ENCODE assay signal across 17 cellular contexts in the genomic region with DNA sequence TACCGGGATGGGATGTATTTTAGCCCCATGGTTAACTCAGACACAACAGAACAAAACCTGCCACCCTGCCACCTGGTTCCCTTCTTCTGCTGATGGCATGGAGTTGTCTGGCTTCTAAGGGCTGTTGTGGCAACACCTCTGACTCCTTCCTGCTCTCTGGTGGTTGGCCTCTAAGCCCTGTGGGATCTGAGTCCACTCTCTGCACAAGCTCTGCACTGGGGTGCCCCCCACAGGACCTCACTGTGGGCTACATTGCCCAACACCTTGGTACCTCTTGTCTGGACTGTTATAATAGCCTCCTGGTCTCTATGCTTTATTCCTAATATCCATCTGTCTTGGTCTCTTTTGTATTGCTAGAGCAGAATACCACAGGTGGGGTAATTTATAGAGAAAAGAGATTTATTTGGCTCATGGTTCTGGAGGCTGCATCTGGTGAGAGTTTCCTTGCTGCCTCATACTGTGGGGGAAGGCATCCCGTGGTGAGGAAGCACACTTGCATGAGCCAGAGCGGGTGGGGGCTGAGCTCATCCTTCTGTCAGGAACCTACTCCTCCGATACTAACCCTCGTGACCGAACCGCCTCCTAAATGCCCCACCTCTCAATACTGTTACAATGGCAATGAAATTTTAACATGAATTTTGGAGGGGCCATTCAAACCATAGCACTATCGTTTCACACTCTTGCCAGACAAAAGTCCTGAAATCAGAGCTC.
DNase-seq lines count a peak whose midpoint lies in the region; ATAC-seq lines count a peak whose summit lies in the region.
"Had no signal": no experiment of that assay in that cellular context is flagged by ENCODE, and none has a peak within 500 bp of the region (broad histone marks: within the 10 kb centered on the region; RNA-seq: fewer than 3 reads in every experiment).

No MANE protein-coding gene starts in this region.

- H3K4me3 ChIP-seq in adipocyte (ENCODE audit: low read length): peak overlapping the region; percentile 17
- H3K4me3 ChIP-seq in aorta (ENCODE audit: low read length in 2 of 2): no peak overlapping the region

- no peak overlapping the region for H3K27ac Mint-ChIP-seq in activated T-helper 2 cell treated with anti-CD3 and anti-CD28 coated beads, Interferon-gamma antibody, Interleukin-2, Interleukin-4, amounts not matched to agents 10 μg/mL and 5 μg/mL and 100 μg/mL, durations not matched to agents 14 hours and 24 hours and 36 hours

- H3K9me3 ChIP-seq in adipocyte (ENCODE audit: control insufficient read depth, low read length) (no peaks in the 10 kb centered on the region), aorta (ENCODE audit: control insufficient read depth, low read length) (peaks cover 1% of the 10 kb centered on the region)

- ATAC-seq in aorta (ENCODE audit: low FRiP score) (peak; percentile 35), GM19035 (IDR thresholded peaks at IDR 0.05; ENCODE audit: unreplicated experiment) (no peak), GM19395 (IDR thresholded peaks at IDR 0.05; ENCODE audit: unreplicated experiment) (no peak)

- no peaks in the 10 kb centered on the region for H3K36me3 Mint-ChIP-seq in activated T-helper 2 cell treated with anti-CD3 and anti-CD28 coated beads, Interferon-gamma antibody, Interleukin-2, Interleukin-4, amounts not matched to agents 10 μg/mL and 5 μg/mL and 100 μg/mL, durations not matched to agents 14 hours and 24 hours and 36 hours (ENCODE audit: low read depth)

- no peaks in the 10 kb centered on the region for H3K36me3 ChIP-seq in adipocyte (ENCODE audit: control insufficient read depth, insufficient read depth, low read length, severe bottlenecking)
- no peaks in the 10 kb centered on the region for H3K36me3 ChIP-seq in aorta (ENCODE audit: control insufficient read depth in 1 of 2, insufficient read depth in 2 of 2, low read length in 1 of 2)

- peaks cover 3% of the 10 kb centered on the region for H3K9me3 Mint-ChIP-seq in activated T-helper 2 cell treated with anti-CD3 and anti-CD28 coated beads, Interferon-gamma antibody, Interleukin-2, Interleukin-4, amounts not matched to agents 10 μg/mL and 5 μg/mL and 100 μg/mL, durations not matched to agents 14 hours and 24 hours and 36 hours

- H3K27me3 Mint-ChIP-seq in activated T-helper 2 cell treated with anti-CD3 and anti-CD28 coated beads, Interferon-gamma antibody, Interleukin-2, Interleukin-4, amounts not matched to agents 10 μg/mL and 5 μg/mL and 100 μg/mL, durations not matched to agents 14 hours and 24 hours and 36 hours (ENCODE audit: low read depth): no peaks in the 10 kb centered on the region

- no peak overlapping the region for H3K4me3 Mint-ChIP-seq in activated T-helper 2 cell treated with anti-CD3 and anti-CD28 coated beads, Interferon-gamma antibody, Interleukin-2, Interleukin-4, amounts not matched to agents 10 μg/mL and 5 μg/mL and 100 μg/mL, durations not matched to agents 14 hours and 24 hours and 36 hours (ENCODE audit: low read depth)

- intact Hi-C loops in aorta (cut with DNase I): no loop called here
- intact Hi-C loops in activated T-helper 2 cell treated with anti-CD3 and anti-CD28 coated beads, Interferon-gamma antibody, Interleukin-2, Interleukin-4, amounts not matched to agents 10 μg/mL and 5 μg/mL and 100 μg/mL, durations not matched to agents 14 hours and 24 hours and 36 hours (cut with micrococcal nuclease): no loop called here

- H3K27me3 ChIP-seq in adipocyte (replicated peaks; ENCODE audit: control insufficient read depth, insufficient read depth, low read length) (no peaks in the 10 kb centered on the region), aorta (ENCODE audit: control insufficient read depth in 1 of 2, insufficient read depth in 2 of 2, low read length in 1 of 2) (no peaks in the 10 kb centered on the region)

- H3K27ac ChIP-seq in aorta (ENCODE audit: low read depth in 1 of 2, low read length in 2 of 2): no peak overlapping the region
- H3K27ac ChIP-seq: C4-2B had no signal

- H3K4me1 ChIP-seq in adipocyte (ENCODE audit: control insufficient read depth, insufficient read depth, low read length) (peaks cover 11% of the 10 kb centered on the region), aorta (ENCODE audit: control insufficient read depth in 1 of 2, insufficient read depth in 2 of 2, low read length in 2 of 2) (no peaks in the 10 kb centered on the region)

- peak; percentile 10 to 38 for DNase-seq in NCI-H526 (lab: John Stamatoyannopoulos, UW)
- DNase-seq in NCI-H526 treated with DMSO at 0.1 percent for 48 hours (lab: John Stamatoyannopoulos, UW): no peak
- DNase-seq in adipocyte (ENCODE audit: low read depth): no peak
- peak; percentile 4 for DNase-seq in middle frontal gyrus (ENCODE audit: extremely low spot score, low spot score)
- peak in 1 of 2 donors; percentile 48 for DNase-seq in aorta
- no peak for DNase-seq in activated T-helper 2 cell treated with anti-CD3 and anti-CD28 coated beads, Interferon-gamma antibody, Interleukin-2, Interleukin-4, amounts not matched to agents 10 μg/mL and 5 μg/mL and 100 μg/mL, durations not matched to agents 14 hours and 24 hours and 36 hours (ENCODE audit: low spot score)
- DNase-seq: 8988T, DND-41, H7, Kasumi-1, NCI-H1417, NCI-H2029, NCI-H2227 treated with DMSO at 0.1 percent for 48 hours, NCI-H524 treated with DMSO at 0.1 percent for 48 hours had no signal

- H3K4me1 Mint-ChIP-seq in activated T-helper 2 cell treated with anti-CD3 and anti-CD28 coated beads, Interferon-gamma antibody, Interleukin-2, Interleukin-4, amounts not matched to agents 10 μg/mL and 5 μg/mL and 100 μg/mL, durations not matched to agents 14 hours and 24 hours and 36 hours (ENCODE audit: low read depth): no peaks in the 10 kb centered on the region

- no peak overlapping the region for H3K9ac ChIP-seq in adipocyte (ENCODE audit: low read length)

- 68 to 69% methylated on average over 8 of the region's 8 CpGs for WGBS in aorta, 2 donors

Comparison
In these comparisons a context has a peak if more than half of its experiments do, and no peak if none do; other contexts are left out.
1. DNase-seq: peak in NCI-H526 (2 of 2) and middle frontal gyrus (single experiment); none in NCI-H526 treated with DMSO at 0.1 percent for 48 hours (single experiment), adipocyte (single experiment) and activated T-helper 2 cell treated with anti-CD3 and anti-CD28 coated beads, Interferon-gamma antibody, Interleukin-2, Interleukin-4, amounts not matched to agents 10 μg/mL and 5 μg/mL and 100 μg/mL, durations not matched to agents 14 hours and 24 hours and 36 hours (single experiment).